ENCODE assay signal across 20 cellular contexts in the genomic region with DNA sequence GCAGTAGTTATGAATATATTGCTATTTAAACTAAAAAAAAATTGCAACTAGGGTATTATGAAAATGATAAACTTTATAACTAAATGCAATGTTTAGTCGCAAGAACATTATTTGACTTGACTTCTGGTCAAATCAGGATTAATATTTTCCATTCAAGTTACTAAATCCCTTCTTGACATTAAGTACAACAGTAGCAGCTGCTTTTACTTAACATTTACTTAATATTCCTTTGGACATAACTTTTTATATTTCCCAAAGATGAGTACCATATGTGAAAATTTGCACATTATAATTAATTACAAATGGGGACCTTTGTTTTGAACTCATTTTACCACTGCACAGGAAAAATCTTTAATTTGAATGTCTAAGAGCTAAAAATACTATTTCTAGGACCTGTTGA.
DNase-seq lines count a peak whose midpoint lies in the region; ATAC-seq and FAIRE-seq lines count a peak whose summit lies in the region.
"Had no signal": no experiment of that assay in that cellular context is flagged by ENCODE, and none has a peak within 500 bp of the region (broad histone marks: within the 10 kb centered on the region; RNA-seq: fewer than 3 reads in every experiment).

No MANE protein-coding gene starts in this region.

- H3K4me3 Mint-ChIP-seq in activated T-helper 2 cell treated with anti-CD3 and anti-CD28 coated beads, Interferon-gamma antibody, Interleukin-2, Interleukin-4, amounts not matched to agents 10 μg/mL and 5 μg/mL and 100 μg/mL, durations not matched to agents 14 hours and 24 hours and 36 hours (ENCODE audit: low read depth): no peak overlapping the region
- H3K4me3 Mint-ChIP-seq: CD4-positive, alpha-beta memory T cell; HFFc6 had no signal

- H3K9me3 Mint-ChIP-seq in activated T-helper 2 cell treated with anti-CD3 and anti-CD28 coated beads, Interferon-gamma antibody, Interleukin-2, Interleukin-4, amounts not matched to agents 10 μg/mL and 5 μg/mL and 100 μg/mL, durations not matched to agents 14 hours and 24 hours and 36 hours: peaks cover 7% of the 10 kb centered on the region
- H3K9me3 Mint-ChIP-seq: CD4-positive, alpha-beta memory T cell had no signal

- intact Hi-C loops in activated T-helper 2 cell treated with anti-CD3 and anti-CD28 coated beads, Interferon-gamma antibody, Interleukin-2, Interleukin-4, amounts not matched to agents 10 μg/mL and 5 μg/mL and 100 μg/mL, durations not matched to agents 14 hours and 24 hours and 36 hours (cut with micrococcal nuclease): no loop called here

- no peak for ATAC-seq in GM18867 (IDR thresholded peaks at IDR 0.05; ENCODE audit: unreplicated experiment)
- ATAC-seq: A549, GM12878 had no signal

- H3K36me3 Mint-ChIP-seq in activated T-helper 2 cell treated with anti-CD3 and anti-CD28 coated beads, Interferon-gamma antibody, Interleukin-2, Interleukin-4, amounts not matched to agents 10 μg/mL and 5 μg/mL and 100 μg/mL, durations not matched to agents 14 hours and 24 hours and 36 hours (ENCODE audit: low read depth): peaks cover 48% of the 10 kb centered on the region

- H3K4me1 Mint-ChIP-seq in activated T-helper 2 cell treated with anti-CD3 and anti-CD28 coated beads, Interferon-gamma antibody, Interleukin-2, Interleukin-4, amounts not matched to agents 10 μg/mL and 5 μg/mL and 100 μg/mL, durations not matched to agents 14 hours and 24 hours and 36 hours (ENCODE audit: low read depth): peaks cover 7% of the 10 kb centered on the region
- H3K4me1 Mint-ChIP-seq: CD4-positive, alpha-beta memory T cell had no signal

- no peaks in the 10 kb centered on the region for H3K27me3 Mint-ChIP-seq in activated T-helper 2 cell treated with anti-CD3 and anti-CD28 coated beads, Interferon-gamma antibody, Interleukin-2, Interleukin-4, amounts not matched to agents 10 μg/mL and 5 μg/mL and 100 μg/mL, durations not matched to agents 14 hours and 24 hours and 36 hours (ENCODE audit: low read depth)
- H3K27me3 Mint-ChIP-seq: CD4-positive, alpha-beta memory T cell had no signal

- FAIRE-seq in A204.1 (lab: Jason Lieb, UNC) (peak; percentile 29), endometrium (lab: Jason Lieb, UNC) (peak; percentile 97)
- FAIRE-seq: A549, GM12878, H54 had no signal

- H3K27ac Mint-ChIP-seq in activated T-helper 2 cell treated with anti-CD3 and anti-CD28 coated beads, Interferon-gamma antibody, Interleukin-2, Interleukin-4, amounts not matched to agents 10 μg/mL and 5 μg/mL and 100 μg/mL, durations not matched to agents 14 hours and 24 hours and 36 hours: no peak overlapping the region
- H3K27ac Mint-ChIP-seq: CD4-positive, alpha-beta memory T cell; HFFc6 had no signal

- DNase-seq in GM03348 (ENCODE audit: low spot score) (peak; percentile 7), fibroblast of gingiva (ENCODE audit: low read depth) (peak; percentile 79), HuH-7 (ENCODE audit: low spot score) (no peak)
- no peak for DNase-seq in activated naive CD4-positive, alpha-beta T cell treated with anti-CD3 and anti-CD28 coated beads, Interleukin-2, amount 50 U/mL, for 16 hours
- no peak for DNase-seq in activated T-helper 2 cell treated with anti-CD3 and anti-CD28 coated beads, Interferon-gamma antibody, Interleukin-2, Interleukin-4, amounts not matched to agents 10 μg/mL and 5 μg/mL and 100 μg/mL, durations not matched to agents 14 hours and 24 hours and 36 hours (ENCODE audit: low spot score)
- DNase-seq: ACHN; C1 segment of cervical spinal cord; Calu3; CD4-positive, alpha-beta memory T cell; COR-L47; DMS53; DMS79 treated with DMSO at 0.1 percent for 48 hours; GOT3; HFFc6 had no signal

Comparison
In these comparisons a context has a peak if more than half of its experiments do, and no peak if none do; other contexts are left out.
1. DNase-seq: peak in GM03348 (single experiment) and fibroblast of gingiva (single experiment); none in HuH-7 (single experiment), activated naive CD4-positive, alpha-beta T cell treated with anti-CD3 and anti-CD28 coated beads, Interleukin-2, amount 50 U/mL, for 16 hours (single experiment) and activated T-helper 2 cell treated with anti-CD3 and anti-CD28 coated beads, Interferon-gamma antibody, Interleukin-2, Interleukin-4, amounts not matched to agents 10 μg/mL and 5 μg/mL and 100 μg/mL, durations not matched to agents 14 hours and 24 hours and 36 hours (single experiment).